ENCODE assay signal across 16 cellular contexts in the genomic region with DNA sequence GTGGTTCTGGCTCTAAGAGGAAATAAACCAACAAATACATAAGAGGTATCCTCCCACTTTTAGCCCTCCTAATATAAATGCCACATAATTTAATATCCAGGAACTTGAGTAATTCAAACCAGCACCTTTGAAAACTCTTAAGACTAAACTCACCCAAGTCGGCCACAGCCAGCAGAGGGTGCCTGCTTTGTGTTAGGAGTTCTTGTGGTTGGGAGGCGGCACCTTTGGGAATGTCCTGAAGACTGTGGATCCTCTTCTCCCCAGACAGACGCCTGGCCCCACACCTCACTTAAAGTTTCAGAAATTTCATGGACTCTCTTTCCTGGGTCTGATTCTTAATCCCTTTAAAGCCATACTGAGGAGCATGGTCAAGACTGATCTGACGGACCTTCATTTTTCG.
DNase-seq lines count a peak whose midpoint lies in the region; ATAC-seq and TF ChIP-seq lines count a peak whose summit lies in the region.
"Had no signal": no experiment of that assay in that cellular context is flagged by ENCODE, and none has a peak within 500 bp of the region (broad histone marks: within the 10 kb centered on the region; RNA-seq: fewer than 3 reads in every experiment).

No MANE protein-coding gene starts in this region.

- DNase-seq in activated CD8-positive, alpha-beta memory T cell treated with anti-CD3 and anti-CD28 coated beads for 24 hours = peak; percentile 24
- DNase-seq in activated CD8-positive, alpha-beta memory T cell treated with anti-CD3 and anti-CD28 coated beads, Interleukin-2, amount 50 U/mL, for 4 hours = no peak
- DNase-seq in RWPE1 (ENCODE audit: low spot score) (peak; percentile 21), epithelial cell of prostate (ENCODE audit: low read depth, low spot score) (no peak), renal cortical epithelial cell (ENCODE audit: low read depth) (peak; percentile 19), amygdala (lab: John Stamatoyannopoulos, UW) (no peak)
- DNase-seq: activated CD4-positive, alpha-beta T cell treated with anti-CD3 and anti-CD28 coated beads for 36 hours; central memory CD4-positive, alpha-beta T cell; immature natural killer cell; NCI-H1694; upper lobe of right lung had no signal

- CTCF ChIA-PET in RWPE1 (lab: Yijun Ruan, JAX) = no interaction called here

- peak overlapping the region; percentile 37; the same call in 1 of the 2 replicates for H3K27ac ChIP-seq in RWPE1
- peak overlapping the region; percentile 42 for H3K27ac ChIP-seq in epithelial cell of prostate
- H3K27ac ChIP-seq: 22Rv1, skin epidermis, upper lobe of right lung had no signal

- POLR2A ChIA-PET in RWPE1 (lab: Yijun Ruan, JAX; ENCODE audit: low non-redundant PET) = no interaction called here

- ATAC-seq in HG02973 (IDR thresholded peaks at IDR 0.05; ENCODE audit: unreplicated experiment) (no peak), GM19467 (IDR thresholded peaks at IDR 0.05; ENCODE audit: unreplicated experiment) (no peak)
- ATAC-seq: activated CD4-positive, alpha-beta T cell treated with anti-CD3 and anti-CD28 coated beads for 36 hours; activated T-helper 17 cell treated with anti-CD3 and anti-CD28 coated beads, Interleukin-2, amount 50 U/mL, for 72 hours; upper lobe of right lung had no signal

- no peak for TF ChIP-seq CTCF in RWPE1 (conservative IDR thresholded peaks at IDR 0.05; ENCODE audit: low read depth)

Comparison
In these comparisons a context has a peak if more than half of its experiments do, and no peak if none do; other contexts are left out.
1. DNase-seq: peak in activated CD8-positive, alpha-beta memory T cell treated with anti-CD3 and anti-CD28 coated beads for 24 hours (single experiment), RWPE1 (single experiment) and renal cortical epithelial cell (single experiment); none in activated CD8-positive, alpha-beta memory T cell treated with anti-CD3 and anti-CD28 coated beads, Interleukin-2, amount 50 U/mL, for 4 hours (single experiment), epithelial cell of prostate (single experiment) and amygdala (0 of 56).